ENCODE assay signal across 2 cellular contexts in the genomic region with DNA sequence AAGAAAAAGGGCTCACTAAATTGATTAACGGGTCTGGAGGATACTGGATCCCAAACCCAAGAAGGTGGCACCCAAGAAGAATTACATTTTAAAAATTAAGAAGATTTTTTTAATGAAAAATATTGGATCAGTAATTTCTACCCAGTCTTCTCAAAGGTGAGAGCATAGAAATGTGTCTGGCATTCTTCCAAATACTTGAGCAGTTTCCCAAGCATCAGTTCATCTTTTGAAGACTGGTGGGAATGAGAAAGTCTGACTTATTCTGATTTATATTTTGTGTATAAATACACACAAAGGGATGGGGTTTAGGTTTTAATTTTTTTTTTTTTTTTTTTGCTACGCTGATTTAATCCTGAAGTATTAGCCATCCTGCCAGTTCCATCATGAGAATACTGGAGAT.
A peak's percentile ranks its signal among the peaks of the same experiment; 100 is the strongest.
TF ChIP-seq lines count a peak whose summit lies in the region.

No MANE protein-coding gene starts in this region.

TF ChIP-seq in K562, 482 proteins besides CTCF, POLR2A, EP300 and RAD21:
- TF ChIP-seq NFIC (IDR thresholded peaks at IDR 0.05) (peak; percentile 75), SREBF2 (CRISPR knock-in tag; IDR thresholded peaks at IDR 0.05) (no peak), SIN3A (IDR thresholded peaks at IDR 0.05; ENCODE audit: borderline replicate concordance in 2 of 2, control insufficient read depth in 1 of 2, low read depth in 2 of 2, low read length in 2 of 2) (0 out of 4 replicates have a peak, but pooled peaks of 1 of the 2 experiments have one; percentile 13)

TF ChIP-seq in HEK293T, 16 proteins besides CTCF, POLR2A, EP300 and RAD21:
- TF ChIP-seq SP1 (IDR thresholded peaks at IDR 0.05) (no peak), LEF1 (IDR thresholded peaks at IDR 0.05; ENCODE audit: borderline replicate concordance) (no peak), HDGF (IDR thresholded peaks at IDR 0.05; ENCODE audit: borderline replicate concordance) (no peak), ELF4 (IDR thresholded peaks at IDR 0.05) (no peak), FOXM1 (IDR thresholded peaks at IDR 0.05; ENCODE audit: borderline replicate concordance) (no peak), FOXK2 (IDR thresholded peaks at IDR 0.05) (no peak), BHLHE40 (IDR thresholded peaks at IDR 0.05; ENCODE audit: borderline replicate concordance) (no peak), NFRKB (IDR thresholded peaks at IDR 0.05) (no peak)
- TF ChIP-seq, protein P1, sequence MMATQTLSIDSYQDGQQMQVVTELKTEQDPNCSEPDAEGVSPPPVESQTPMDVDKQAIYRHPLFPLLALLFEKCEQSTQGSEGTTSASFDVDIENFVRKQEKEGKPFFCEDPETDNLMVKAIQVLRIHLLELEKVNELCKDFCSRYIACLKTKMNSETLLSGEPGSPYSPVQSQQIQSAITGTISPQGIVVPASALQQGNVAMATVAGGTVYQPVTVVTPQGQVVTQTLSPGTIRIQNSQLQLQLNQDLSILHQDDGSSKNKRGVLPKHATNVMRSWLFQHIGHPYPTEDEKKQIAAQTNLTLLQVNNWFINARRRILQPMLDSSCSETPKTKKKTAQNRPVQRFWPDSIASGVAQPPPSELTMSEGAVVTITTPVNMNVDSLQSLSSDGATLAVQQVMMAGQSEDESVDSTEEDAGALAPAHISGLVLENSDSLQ (IDR thresholded peaks at IDR 0.05) = no peak
TF ChIP-seq in HEK293T: peak in this region for 0.
